ENCODE assay signal across 1 cellular context in genomic region chr21:29175408-29176147, GRCh38.
A peak's percentile ranks its signal among the peaks of the same experiment; 100 is the strongest.
TF ChIP-seq lines count a peak whose summit lies in the region.

No MANE protein-coding gene starts in this region.

TF ChIP-seq in HEK293, 187 proteins besides CTCF, POLR2A, EP300 and RAD21 (continued from another document and continues in another):
- no peak for TF ChIP-seq TSHZ1 (tag by site-specific recombination; IDR thresholded peaks at IDR 0.05; ENCODE audit: borderline replicate concordance)
- TF ChIP-seq ZNF433 (tag by site-specific recombination; IDR thresholded peaks at IDR 0.05; ENCODE audit: low read depth) = no peak
- no peak for TF ChIP-seq ZNF37A (tag by site-specific recombination; IDR thresholded peaks at IDR 0.05)
- no peak for TF ChIP-seq RBAK (tag by site-specific recombination; IDR thresholded peaks at IDR 0.05)
- no peak for TF ChIP-seq ZFP41 (tag by site-specific recombination; IDR thresholded peaks at IDR 0.05; ENCODE audit: borderline replicate concordance)
- no peak for TF ChIP-seq ZNF548 (tag by site-specific recombination; IDR thresholded peaks at IDR 0.05)
- TF ChIP-seq ZNF777 (tag by site-specific recombination; IDR thresholded peaks at IDR 0.05; ENCODE audit: borderline replicate concordance) = no peak
- TF ChIP-seq ZSCAN5A (tag by site-specific recombination; IDR thresholded peaks at IDR 0.05) = no peak
- TF ChIP-seq KLF9 (tag by site-specific recombination; IDR thresholded peaks at IDR 0.05; ENCODE audit: low read depth) = no peak
- no peak for TF ChIP-seq ZBTB6 (tag by site-specific recombination; IDR thresholded peaks at IDR 0.05)
- TF ChIP-seq ZNF510 (tag by site-specific recombination; IDR thresholded peaks at IDR 0.05; ENCODE audit: insufficient replicate concordance) = no peak
- TF ChIP-seq ZNF830 (tag by site-specific recombination; IDR thresholded peaks at IDR 0.05; ENCODE audit: low read depth) = no peak
- TF ChIP-seq PRDM4 (tag by site-specific recombination; IDR thresholded peaks at IDR 0.05) = peak; percentile 37; the same call in 1 of the 2 replicates
- TF ChIP-seq EGR2 (tag by site-specific recombination; IDR thresholded peaks at IDR 0.05; ENCODE audit: low read depth) = no peak
- peak; percentile 38; the same call in 1 of the 2 replicates for TF ChIP-seq OSR2 (tag by site-specific recombination; IDR thresholded peaks at IDR 0.05)
- no peak for TF ChIP-seq MZF1 (tag by site-specific recombination; IDR thresholded peaks at IDR 0.05; ENCODE audit: borderline replicate concordance)
- peak; percentile 71; the same call in 1 of the 2 replicates for TF ChIP-seq ZEB2 (tag by site-specific recombination; IDR thresholded peaks at IDR 0.05)
- no peak for TF ChIP-seq ZNF501 (tag by site-specific recombination; IDR thresholded peaks at IDR 0.05)
- TF ChIP-seq KLF7 (tag by site-specific recombination; IDR thresholded peaks at IDR 0.05; ENCODE audit: borderline replicate concordance) = no peak
- no peak for TF ChIP-seq ZBTB8A (tag by site-specific recombination; IDR thresholded peaks at IDR 0.05)
- no peak for TF ChIP-seq ZNF350 (tag by site-specific recombination; IDR thresholded peaks at IDR 0.05)
- TF ChIP-seq ZNF610 (tag by site-specific recombination; IDR thresholded peaks at IDR 0.05; ENCODE audit: borderline replicate concordance) = no peak
- TF ChIP-seq ZNF692 (tag by site-specific recombination; IDR thresholded peaks at IDR 0.05) = 0 out of 2 replicates have a peak, but pooled peaks have one; percentile 48
- 0 out of 2 replicates have a peak, but pooled peaks have one; percentile 14 for TF ChIP-seq ATF2 (tag by site-specific recombination; IDR thresholded peaks at IDR 0.05; ENCODE audit: low read depth)
- no peak for TF ChIP-seq KLF17 (tag by site-specific recombination; IDR thresholded peaks at IDR 0.05)
- no peak for TF ChIP-seq ZNF549 (tag by site-specific recombination; IDR thresholded peaks at IDR 0.05)
- no peak for TF ChIP-seq ZNF660 (tag by site-specific recombination; IDR thresholded peaks at IDR 0.05)
- no peak for TF ChIP-seq ZNF664 (tag by site-specific recombination; IDR thresholded peaks at IDR 0.05)
- TF ChIP-seq ELK4 (IDR thresholded peaks at IDR 0.05; ENCODE audit: borderline replicate concordance, low read depth, low read length) = no peak
- TF ChIP-seq ZNF112 (tag by site-specific recombination; IDR thresholded peaks at IDR 0.05) = no peak
- TF ChIP-seq ZNF26 (tag by site-specific recombination; IDR thresholded peaks at IDR 0.05) = no peak
- no peak for TF ChIP-seq ZNF280C (tag by site-specific recombination; IDR thresholded peaks at IDR 0.05)
- TF ChIP-seq ZNF561 (tag by site-specific recombination; IDR thresholded peaks at IDR 0.05; ENCODE audit: borderline replicate concordance) = 0 out of 2 replicates have a peak, but pooled peaks have one; percentile 35
- TF ChIP-seq ZNF596 (tag by site-specific recombination; IDR thresholded peaks at IDR 0.05) = no peak; the same call in 1 of the 2 replicates
- no peak for TF ChIP-seq ZSCAN4 (tag by site-specific recombination; IDR thresholded peaks at IDR 0.05)
- peak; percentile 49; the same call in 1 of the 2 replicates for TF ChIP-seq ZNF398 (tag by site-specific recombination; IDR thresholded peaks at IDR 0.05)
